ENCODE assay signal across 9 cellular contexts in genomic region chr14:68684466-68685418, GRCh38.
DNase-seq lines count a peak whose midpoint lies in the region; ATAC-seq lines count a peak whose summit lies in the region.
"Had no signal": no experiment of that assay in that cellular context is flagged by ENCODE, and none has a peak within 500 bp of the region (broad histone marks: within the 10 kb centered on the region; RNA-seq: fewer than 3 reads in every experiment).

No MANE protein-coding gene starts in this region.

- no peak for DNase-seq in activated CD4-positive, alpha-beta T cell treated with anti-CD3 and anti-CD28 coated beads, Interleukin-2, amount 10 ng/mL, durations not matched to agents 24 days and 14 days
- no peak for DNase-seq in activated CD4-positive, alpha-beta T cell treated with anti-CD3 and anti-CD28 coated beads for 4 hours
- DNase-seq in activated CD4-positive, alpha-beta memory T cell treated with anti-CD3 and anti-CD28 coated beads for 36 hours = no peak
- peak; percentile 77 for DNase-seq in kidney tubule cell (ENCODE audit: low spot score)
- DNase-seq in stimulated activated naive CD8-positive, alpha-beta T cell treated with anti-CD3 and anti-CD28 coated beads, Interleukin-15, amount 100 ng/mL, for 72 hours = no peak
- DNase-seq in SW 1271 (lab: John Stamatoyannopoulos, UW) = no peak
- DNase-seq in dedifferentiated amniotic fluid mesenchymal stem cell (ENCODE audit: extremely low spot score) = no peak
- no peak for DNase-seq in NAMALWA (ENCODE audit: low spot score)
- DNase-seq: OCI-M1 had no signal

- no peaks in the 10 kb centered on the region for H3K9me3 Mint-ChIP-seq in activated CD4-positive, alpha-beta T cell treated with anti-CD3 and anti-CD28 coated beads, Interleukin-2, amount 10 ng/mL, durations not matched to agents 24 days and 14 days
- H3K9me3 Mint-ChIP-seq in activated CD4-positive, alpha-beta memory T cell treated with anti-CD3 and anti-CD28 coated beads for 36 hours = no peaks in the 10 kb centered on the region
- no peaks in the 10 kb centered on the region for H3K9me3 Mint-ChIP-seq in stimulated activated naive CD8-positive, alpha-beta T cell treated with anti-CD3 and anti-CD28 coated beads, Interleukin-15, amount 100 ng/mL, for 72 hours

- peak overlapping the region; percentile 61 for H3K4me3 Mint-ChIP-seq in activated CD4-positive, alpha-beta T cell treated with anti-CD3 and anti-CD28 coated beads, Interleukin-2, amount 10 ng/mL, durations not matched to agents 24 days and 14 days
- H3K4me3 Mint-ChIP-seq in activated CD4-positive, alpha-beta memory T cell treated with anti-CD3 and anti-CD28 coated beads for 36 hours = peak overlapping the region; percentile 47
- peak overlapping the region; percentile 59 to 68 for H3K4me3 Mint-ChIP-seq in stimulated activated naive CD8-positive, alpha-beta T cell treated with anti-CD3 and anti-CD28 coated beads, Interleukin-15, amount 100 ng/mL, for 72 hours

- H3K4me1 Mint-ChIP-seq in activated CD4-positive, alpha-beta T cell treated with anti-CD3 and anti-CD28 coated beads, Interleukin-2, amount 10 ng/mL, durations not matched to agents 24 days and 14 days = peaks cover 58% of the 10 kb centered on the region
- peaks cover 62% of the 10 kb centered on the region for H3K4me1 Mint-ChIP-seq in activated CD4-positive, alpha-beta memory T cell treated with anti-CD3 and anti-CD28 coated beads for 36 hours (ENCODE audit: low read depth)
- H3K4me1 Mint-ChIP-seq in stimulated activated naive CD8-positive, alpha-beta T cell treated with anti-CD3 and anti-CD28 coated beads, Interleukin-15, amount 100 ng/mL, for 72 hours = peaks cover 57% of the 10 kb centered on the region

- no peaks in the 10 kb centered on the region for H3K36me3 Mint-ChIP-seq in activated CD4-positive, alpha-beta T cell treated with anti-CD3 and anti-CD28 coated beads, Interleukin-2, amount 10 ng/mL, durations not matched to agents 24 days and 14 days (ENCODE audit: low read depth)
- no peaks in the 10 kb centered on the region for H3K36me3 Mint-ChIP-seq in activated CD4-positive, alpha-beta memory T cell treated with anti-CD3 and anti-CD28 coated beads for 36 hours

- H3K27ac Mint-ChIP-seq in activated CD4-positive, alpha-beta T cell treated with anti-CD3 and anti-CD28 coated beads, Interleukin-2, amount 10 ng/mL, durations not matched to agents 24 days and 14 days = peak overlapping the region; percentile 91
- peak overlapping the region; percentile 93 for H3K27ac Mint-ChIP-seq in activated CD4-positive, alpha-beta memory T cell treated with anti-CD3 and anti-CD28 coated beads for 36 hours
- H3K27ac Mint-ChIP-seq in stimulated activated naive CD8-positive, alpha-beta T cell treated with anti-CD3 and anti-CD28 coated beads, Interleukin-15, amount 100 ng/mL, for 72 hours = peak overlapping the region; percentile 47 to 94

- no peak for ATAC-seq in stimulated activated naive CD8-positive, alpha-beta T cell treated with anti-CD3 and anti-CD28 coated beads, Interleukin-15, amount 100 ng/mL, for 72 hours

- H3K27me3 Mint-ChIP-seq in activated CD4-positive, alpha-beta T cell treated with anti-CD3 and anti-CD28 coated beads, Interleukin-2, amount 10 ng/mL, durations not matched to agents 24 days and 14 days = no peaks in the 10 kb centered on the region
- no peaks in the 10 kb centered on the region for H3K27me3 Mint-ChIP-seq in activated CD4-positive, alpha-beta memory T cell treated with anti-CD3 and anti-CD28 coated beads for 36 hours
- H3K27me3 Mint-ChIP-seq in stimulated activated naive CD8-positive, alpha-beta T cell treated with anti-CD3 and anti-CD28 coated beads, Interleukin-15, amount 100 ng/mL, for 72 hours = no peaks in the 10 kb centered on the region

- intact Hi-C loops in activated CD4-positive, alpha-beta T cell treated with anti-CD3 and anti-CD28 coated beads, Interleukin-2, amount 10 ng/mL, durations not matched to agents 24 days and 14 days (cut with micrococcal nuclease) = loop anchor here (1.0 to 2.0 kb wide), 6 partner anchors 11 to 474 kb away; partner anchors contain the start of gene ZFP36L1
- intact Hi-C loops in activated CD4-positive, alpha-beta memory T cell treated with anti-CD3 and anti-CD28 coated beads for 36 hours (cut with micrococcal nuclease) = loop anchor here (1.0 to 10.0 kb wide), 10 partner anchors 21 to 866 kb away; partner anchors contain the start of genes RAD51B and ZFP36L1

- POLR2A ChIA-PET in activated CD4-positive, alpha-beta memory T cell treated with anti-CD3 and anti-CD28 coated beads for 36 hours (lab: Charles Lee) = interaction anchor here (1.1 to 2.0 kb wide), 11 partner anchors 10 to 399 kb away, joined by 3 to 13 read pairs (median 7); partner anchors contain the start of gene ZFP36L1

- CTCF ChIA-PET in activated CD4-positive, alpha-beta memory T cell treated with anti-CD3 and anti-CD28 coated beads for 36 hours (lab: Charles Lee) = interaction anchor here (0.6 to 1.5 kb wide), 6 partner anchors 38 to 740 kb away, joined by 3 to 9 read pairs (median 4); no protein-coding TSS in a partner anchor
